Comparison of ENCODE assay signal across 10 cellular contexts in genomic region chr3:44966795-44967278, GRCh38. TPM values are rescaled to one million over a fixed set of nuclear protein-coding genes. Genes with fewer than 3 reads are reported as not detected.
DNase-seq lines count a peak whose midpoint lies in the region; ATAC-seq, FAIRE-seq and TF ChIP-seq lines count a peak whose summit lies in the region.
"Had no signal": no experiment of that assay in that cellular context is flagged by ENCODE, and none has a peak within 500 bp of the region (broad histone marks: within the 10 kb centered on the region; RNA-seq: fewer than 3 reads in every experiment).

No MANE protein-coding gene starts in this region.

- no peaks in the 10 kb centered on the region for H3K9me3 Mint-ChIP-seq in CD4-positive, CD25-positive, alpha-beta regulatory T cell
- H3K9me3 Mint-ChIP-seq in activated CD8-positive, alpha-beta T cell treated with anti-CD3 and anti-CD28 coated beads for 36 hours: no peaks in the 10 kb centered on the region
- H3K9me3 Mint-ChIP-seq in naive thymus-derived CD8-positive, alpha-beta T cell: no peaks in the 10 kb centered on the region

- H3K36me3 Mint-ChIP-seq in CD4-positive, CD25-positive, alpha-beta regulatory T cell: no peaks in the 10 kb centered on the region
- H3K36me3 Mint-ChIP-seq in activated CD8-positive, alpha-beta T cell treated with anti-CD3 and anti-CD28 coated beads for 36 hours (ENCODE audit: low read depth): peaks cover 3% of the 10 kb centered on the region
- peaks cover 0 to 2% (median 0%) of the 10 kb centered on the region in 3 donors for H3K36me3 Mint-ChIP-seq in naive thymus-derived CD8-positive, alpha-beta T cell

- peaks cover 20% of the 10 kb centered on the region for H3K4me1 ChIP-seq in CD4-positive, CD25-positive, alpha-beta regulatory T cell (ENCODE audit: control insufficient read depth, insufficient read depth, low read length, poor library complexity, severe bottlenecking)
- peaks cover 27% of the 10 kb centered on the region for H3K4me1 ChIP-seq in mucosa of descending colon (ENCODE audit: low read depth)

- no peak overlapping the region for H3K4me3 Mint-ChIP-seq in CD4-positive, CD25-positive, alpha-beta regulatory T cell
- H3K4me3 Mint-ChIP-seq in activated CD8-positive, alpha-beta T cell treated with anti-CD3 and anti-CD28 coated beads for 36 hours: no peak overlapping the region
- peak overlapping the region in 3 of 10 donors; percentile 1 to 24 (median 21) for H3K4me3 Mint-ChIP-seq in naive thymus-derived CD8-positive, alpha-beta T cell

- no peaks in the 10 kb centered on the region for H3K36me3 ChIP-seq in CD4-positive, CD25-positive, alpha-beta regulatory T cell (ENCODE audit: control insufficient read depth, insufficient read depth, low read length)
- H3K36me3 ChIP-seq in mucosa of descending colon (ENCODE audit: low read depth): no peaks in the 10 kb centered on the region

- TF ChIP-seq CTCF in LNCaP clone FGC (IDR thresholded peaks at IDR 0.05; ENCODE audit: control insufficient read depth, extremely low read depth, insufficient read depth): no peak
- no peak for TF ChIP-seq CTCF in activated CD8-positive, alpha-beta T cell treated with anti-CD3 and anti-CD28 coated beads for 36 hours (IDR thresholded peaks at IDR 0.05)
- TF ChIP-seq CTCF in mucosa of descending colon (IDR thresholded peaks at IDR 0.05): no peak

- H3K27me3 ChIP-seq in CD4-positive, CD25-positive, alpha-beta regulatory T cell (ENCODE audit: control insufficient read depth, insufficient read depth, low read length): no peaks in the 10 kb centered on the region

- H3K4me3 ChIP-seq in CD4-positive, CD25-positive, alpha-beta regulatory T cell (ENCODE audit: low read depth, low read length): no peak overlapping the region
- H3K4me3 ChIP-seq in LNCaP clone FGC (ENCODE audit: low read depth, low read length) (0 out of 2 replicates have a peak overlapping the region, but pooled peaks have one; percentile 10), mucosa of descending colon (no peak overlapping the region)

- CTCF ChIA-PET in activated CD8-positive, alpha-beta T cell treated with anti-CD3 and anti-CD28 coated beads for 36 hours (lab: Charles Lee): no interaction called here

- H3K4me1 Mint-ChIP-seq in CD4-positive, CD25-positive, alpha-beta regulatory T cell: peaks cover 17 to 89% (median 60%) of the 10 kb centered on the region in 4 donors
- peaks cover 68% of the 10 kb centered on the region for H3K4me1 Mint-ChIP-seq in activated CD8-positive, alpha-beta T cell treated with anti-CD3 and anti-CD28 coated beads for 36 hours (ENCODE audit: low read depth)
- H3K4me1 Mint-ChIP-seq in naive thymus-derived CD8-positive, alpha-beta T cell: peaks cover 34 to 97% (median 88%) of the 10 kb centered on the region in 4 donors

- FAIRE-seq in HTR-8/SVneo (lab: Jason Lieb, UNC): no peak

- peak overlapping the region in 2 of 3 donors; percentile 46 to 53 for H3K27ac Mint-ChIP-seq in CD4-positive, CD25-positive, alpha-beta regulatory T cell
- no peak overlapping the region for H3K27ac Mint-ChIP-seq in activated CD8-positive, alpha-beta T cell treated with anti-CD3 and anti-CD28 coated beads for 36 hours
- H3K27ac Mint-ChIP-seq in naive thymus-derived CD8-positive, alpha-beta T cell: peak overlapping the region in 5 of 10 donors; percentile 13 to 57 (median 49)

- no peak overlapping the region for H3K27ac ChIP-seq in CD4-positive, CD25-positive, alpha-beta regulatory T cell (ENCODE audit: insufficient read depth, low read length, poor library complexity, severe bottlenecking)

- POLR2A ChIA-PET in activated CD8-positive, alpha-beta T cell treated with anti-CD3 and anti-CD28 coated beads for 36 hours (lab: Charles Lee): interaction anchor here (1.8 kb wide), 1 partner anchor 11 kb away, joined by 5 read pairs; no protein-coding TSS in a partner anchor
- POLR2A ChIA-PET in naive thymus-derived CD8-positive, alpha-beta T cell (lab: Charles Lee): interaction anchor here (1.1 kb wide), 1 partner anchor 9 kb away, joined by 6 read pairs; the partner anchor contains the start of genes EXOSC7 and ZDHHC3

- H3K9me3 ChIP-seq in CD4-positive, CD25-positive, alpha-beta regulatory T cell (ENCODE audit: control insufficient read depth in 2 of 2, low read length in 2 of 2): no peaks in the 10 kb centered on the region
- H3K9me3 ChIP-seq in mucosa of descending colon: no peaks in the 10 kb centered on the region

- peak in 1 of 3 donors; percentile 20 for DNase-seq in CD4-positive, CD25-positive, alpha-beta regulatory T cell
- DNase-seq in LNCaP clone FGC (ENCODE audit: low read depth) (no peak), mucosa of descending colon (peak in 2 of 3 donors; percentile 49 to 79), HTR-8/SVneo (ENCODE audit: insufficient read length, low spot score) (no peak)
- DNase-seq in activated CD8-positive, alpha-beta T cell treated with anti-CD3 and anti-CD28 coated beads for 36 hours: no peak
- DNase-seq in naive thymus-derived CD8-positive, alpha-beta T cell: no peak
- DNase-seq: activated T-cell treated with anti-CD3 and anti-CD28 coated beads, Interleukin-2, amount 50 U/mL, for 1 hour; NCI-H2081 treated with DMSO at 0.1 percent for 48 hours had no signal

- H3K27me3 Mint-ChIP-seq in CD4-positive, CD25-positive, alpha-beta regulatory T cell: no peaks in the 10 kb centered on the region
- H3K27me3 Mint-ChIP-seq in activated CD8-positive, alpha-beta T cell treated with anti-CD3 and anti-CD28 coated beads for 36 hours: no peaks in the 10 kb centered on the region
- H3K27me3 Mint-ChIP-seq in naive thymus-derived CD8-positive, alpha-beta T cell: no peaks in the 10 kb centered on the region

- intact Hi-C loops in activated CD8-positive, alpha-beta T cell treated with anti-CD3 and anti-CD28 coated beads for 36 hours (cut with micrococcal nuclease): no loop called here
- intact Hi-C loops in mucosa of descending colon (cut with DNase I, micrococcal nuclease): no loop called here

- no peak for ATAC-seq in CD4-positive, CD25-positive, alpha-beta regulatory T cell (ENCODE audit: low read depth in 2 of 2)
- peak; percentile 57 for ATAC-seq in activated CD8-positive, alpha-beta T cell treated with anti-CD3 and anti-CD28 coated beads for 36 hours
- ATAC-seq in mucosa of descending colon (peak; percentile 90), HG02870 (IDR thresholded peaks at IDR 0.05; ENCODE audit: unreplicated experiment) (no peak), HG03439 (IDR thresholded peaks at IDR 0.05; ENCODE audit: unreplicated experiment) (no peak)
- no peak for ATAC-seq in naive thymus-derived CD8-positive, alpha-beta T cell

RNA-seq across cellular contexts. Expression of gene ZDHHC3, which starts 9.1 kb away (rescaled TPM):
- total RNA-seq in CD4-positive, CD25-positive, alpha-beta regulatory T cell: 55.8 TPM
- 10 to 100 TPM; 36.8 to 45.3 (median 39.7) TPM for polyA plus RNA-seq in CD4-positive, CD25-positive, alpha-beta regulatory T cell
- 10 to 100 TPM; 28.6 to 36.0 TPM for total RNA-seq in activated CD8-positive, alpha-beta T cell treated with anti-CD3 and anti-CD28 coated beads for 36 hours
- total RNA-seq in mucosa of descending colon: 100 to 1,000 TPM in 2 of 3 donors, 10 to 100 TPM in 1; 94.7 to 204 (median 143) TPM
- 10 to 100 TPM; 46.6 to 48.4 TPM for total RNA-seq in naive thymus-derived CD8-positive, alpha-beta T cell
- polyA plus RNA-seq in naive thymus-derived CD8-positive, alpha-beta T cell: 10 to 100 TPM; 28.0 to 35.7 (median 33.0) TPM

RNA-seq across cellular contexts. Expression of gene EXOSC7, which starts 9.2 kb away (rescaled TPM):
- total RNA-seq in CD4-positive, CD25-positive, alpha-beta regulatory T cell: 32.8 TPM
- polyA plus RNA-seq in CD4-positive, CD25-positive, alpha-beta regulatory T cell: 10 to 100 TPM; 42.5 to 51.7 (median 43.7) TPM
- total RNA-seq in activated CD8-positive, alpha-beta T cell treated with anti-CD3 and anti-CD28 coated beads for 36 hours: 10 to 100 TPM; 79.8 to 80.7 TPM
- total RNA-seq in mucosa of descending colon: 10 to 100 TPM; 23.2 to 26.2 (median 24.4) TPM
- 10 to 100 TPM; 46.7 to 55.4 TPM for total RNA-seq in naive thymus-derived CD8-positive, alpha-beta T cell
- 10 to 100 TPM; 46.0 to 55.5 (median 49.1) TPM for polyA plus RNA-seq in naive thymus-derived CD8-positive, alpha-beta T cell

RNA-seq across cellular contexts. Expression of gene CLEC3B, which starts 59.3 kb away (rescaled TPM):
- 0.99 TPM for total RNA-seq in CD4-positive, CD25-positive, alpha-beta regulatory T cell
- under 1 TPM in 1 of 4 donors, not detected in 3; 0.29 TPM for polyA plus RNA-seq in CD4-positive, CD25-positive, alpha-beta regulatory T cell
- total RNA-seq in activated CD8-positive, alpha-beta T cell treated with anti-CD3 and anti-CD28 coated beads for 36 hours: not detected
- total RNA-seq in mucosa of descending colon: 10 to 100 TPM; 14.7 to 24.0 (median 22.2) TPM
- total RNA-seq in naive thymus-derived CD8-positive, alpha-beta T cell: 1 to 10 TPM; 1.2 to 1.4 TPM
- not detected for polyA plus RNA-seq in naive thymus-derived CD8-positive, alpha-beta T cell

Comparison
In these comparisons a context has a peak if more than half of its experiments do, and no peak if none do; other contexts are left out.
1. ATAC-seq: peak in activated CD8-positive, alpha-beta T cell treated with anti-CD3 and anti-CD28 coated beads for 36 hours (single experiment) and mucosa of descending colon (single experiment); none in CD4-positive, CD25-positive, alpha-beta regulatory T cell (0 of 2), naive thymus-derived CD8-positive, alpha-beta T cell (0 of 2), HG02870 (single experiment) and HG03439 (single experiment).
2. DNase-seq: peak in mucosa of descending colon (2 of 3); none in LNCaP clone FGC (single experiment), activated CD8-positive, alpha-beta T cell treated with anti-CD3 and anti-CD28 coated beads for 36 hours (single experiment), HTR-8/SVneo (single experiment) and naive thymus-derived CD8-positive, alpha-beta T cell (0 of 10).